ENCODE assay signal across 9 cellular contexts in genomic region chr13:43074824-43075510, GRCh38. TPM values are rescaled to one million over a fixed set of nuclear protein-coding genes. Genes with fewer than 3 reads are reported as not detected.
DNase-seq lines count a peak whose midpoint lies in the region; ATAC-seq and TF ChIP-seq lines count a peak whose summit lies in the region.
"Had no signal": no experiment of that assay in that cellular context is flagged by ENCODE, and none has a peak within 500 bp of the region (broad histone marks: within the 10 kb centered on the region; RNA-seq: fewer than 3 reads in every experiment).

No MANE protein-coding gene starts in this region.

- H3K9me3 Mint-ChIP-seq in activated T-helper 17 cell treated with anti-CD3 and anti-CD28 coated beads, Interleukin-2, amount 50 U/mL, for 72 hours: no peaks in the 10 kb centered on the region

- ATAC-seq in GM18502 (IDR thresholded peaks at IDR 0.05; ENCODE audit: poor library complexity, unreplicated experiment) (peak; percentile 81), GM19463 (IDR thresholded peaks at IDR 0.05; ENCODE audit: unreplicated experiment) (peak; percentile 75), HG03066 (IDR thresholded peaks at IDR 0.05; ENCODE audit: low read depth, unreplicated experiment) (peak; percentile 63)
- peak; percentile 90 for ATAC-seq in activated T-helper 17 cell treated with anti-CD3 and anti-CD28 coated beads, Interleukin-2, amount 50 U/mL, for 72 hours (replicated peaks)

- no peak overlapping the region for H3K27ac ChIP-seq in PC-9
- H3K27ac ChIP-seq in osteoblast (ENCODE audit: low read depth, low read length): no peak overlapping the region

- H3K4me1 ChIP-seq in PC-9 (replicated peaks; ENCODE audit: insufficient read depth) (no peaks in the 10 kb centered on the region), osteoblast (ENCODE audit: insufficient read depth, low read length) (no peaks in the 10 kb centered on the region)

- POLR2A ChIA-PET in PC-9 (lab: Charles Lee; ENCODE audit: unreplicated experiment): interaction anchor here (0.6 to 0.7 kb wide), 2 partner anchors 73 to 649 kb away, joined by 3 to 5 read pairs; no protein-coding TSS in a partner anchor

- H3K36me3 ChIP-seq in PC-9 (ENCODE audit: low read depth) (no peaks in the 10 kb centered on the region), osteoblast (ENCODE audit: insufficient read depth, low read length) (peaks cover under 1% of the 10 kb centered on the region)

- H3K4me1 Mint-ChIP-seq in activated T-helper 17 cell treated with anti-CD3 and anti-CD28 coated beads, Interleukin-2, amount 50 U/mL, for 72 hours: peaks cover 19% of the 10 kb centered on the region

- H4K20me1 ChIP-seq in PC-9 (ENCODE audit: insufficient read depth) (no peaks in the 10 kb centered on the region), osteoblast (ENCODE audit: insufficient read depth, low read length) (no peaks in the 10 kb centered on the region)

- peak overlapping the region; percentile 57 for H3K27ac Mint-ChIP-seq in activated T-helper 17 cell treated with anti-CD3 and anti-CD28 coated beads, Interleukin-2, amount 50 U/mL, for 72 hours

- no peak for TF ChIP-seq CTCF in PC-9 (conservative IDR thresholded peaks at IDR 0.05)
- TF ChIP-seq CTCF in osteoblast (IDR thresholded peaks at IDR 0.05; ENCODE audit: extremely low read depth, low read depth, low read length): no peak

- H3K79me2 ChIP-seq in PC-9 (ENCODE audit: low read depth) (no peaks in the 10 kb centered on the region), osteoblast (ENCODE audit: insufficient read depth, low read length) (peaks cover 11% of the 10 kb centered on the region)

- no peaks in the 10 kb centered on the region for H3F3A ChIP-seq in PC-9 (ENCODE audit: insufficient read depth, low read depth)

- no peak overlapping the region for H2AFZ ChIP-seq in PC-9
- H2AFZ ChIP-seq in osteoblast (ENCODE audit: low read length): no peak overlapping the region

- H3K27me3 Mint-ChIP-seq in activated T-helper 17 cell treated with anti-CD3 and anti-CD28 coated beads, Interleukin-2, amount 50 U/mL, for 72 hours: no peaks in the 10 kb centered on the region

- H3K36me3 Mint-ChIP-seq in activated T-helper 17 cell treated with anti-CD3 and anti-CD28 coated beads, Interleukin-2, amount 50 U/mL, for 72 hours (ENCODE audit: low read depth): peaks cover 20% of the 10 kb centered on the region

- H3K9me2 ChIP-seq in PC-9 (ENCODE audit: insufficient read depth): no peaks in the 10 kb centered on the region

- peak overlapping the region; percentile 44 for H3K4me3 Mint-ChIP-seq in activated T-helper 17 cell treated with anti-CD3 and anti-CD28 coated beads, Interleukin-2, amount 50 U/mL, for 72 hours

- CTCF ChIA-PET in PC-9 (lab: Charles Lee): no interaction called here

- H3K4me2 ChIP-seq in PC-9 (no peak overlapping the region), osteoblast (ENCODE audit: insufficient read depth, low read length) (no peak overlapping the region)

- H3K4me3 ChIP-seq in PC-9 (no peak overlapping the region), osteoblast (ENCODE audit: insufficient read depth, low read length) (no peak overlapping the region)

- intact Hi-C loops in PC-9 (cut with micrococcal nuclease; ENCODE audit: unreplicated experiment): no loop called here
- intact Hi-C loops in cardiac septum (cut with DNase I): loop anchor here (5.0 to 10.0 kb wide), 2 partner anchors 108 to 800 kb away; partner anchors contain the start of genes CCDC122 and LACC1

- H3K27me3 ChIP-seq in PC-9 (ENCODE audit: insufficient read depth, low read depth) (no peaks in the 10 kb centered on the region), osteoblast (ENCODE audit: insufficient read depth, low read length) (no peaks in the 10 kb centered on the region)

- BruUV-seq in PC-9 (replicated peaks; lab: Mats Ljungman, UMichigan): no TSS peak

- no peak for DNase-seq in PC-9
- DNase-seq in osteoblast (ENCODE audit: insufficient read length, low spot score, missing footprints): no peak
- no peak for DNase-seq in cardiac septum (ENCODE audit: low spot score)
- DNase-seq in globus pallidus (ENCODE audit: low spot score): no peak
- DNase-seq: NCI-H510A treated with DMSO at 0.1 percent for 48 hours had no signal

- H3K9me3 ChIP-seq in PC-9 (ENCODE audit: insufficient read depth, low read depth): no peaks in the 10 kb centered on the region
- no peaks in the 10 kb centered on the region for H3K9me3 ChIP-seq in osteoblast (ENCODE audit: low read depth, low read length)

RNA-seq across cellular contexts. Expression of gene DNAJC15, which starts 51.6 kb away (rescaled TPM):
- 10 to 100 TPM in 1 of 2 donors, 1 to 10 TPM in 1; 7.5 to 15.6 TPM for total RNA-seq in activated T-helper 17 cell treated with anti-CD3 and anti-CD28 coated beads, Interleukin-2, amount 50 U/mL, for 72 hours
- total RNA-seq in PC-9 (2021) (12.7 and 14.8 TPM in 2 replicates), osteoblast (13.0 and 17.0 TPM in 2 replicates), cardiac septum (20.7 TPM)
